19 cellular contexts compared by ENCODE assay signal in the genomic region with DNA sequence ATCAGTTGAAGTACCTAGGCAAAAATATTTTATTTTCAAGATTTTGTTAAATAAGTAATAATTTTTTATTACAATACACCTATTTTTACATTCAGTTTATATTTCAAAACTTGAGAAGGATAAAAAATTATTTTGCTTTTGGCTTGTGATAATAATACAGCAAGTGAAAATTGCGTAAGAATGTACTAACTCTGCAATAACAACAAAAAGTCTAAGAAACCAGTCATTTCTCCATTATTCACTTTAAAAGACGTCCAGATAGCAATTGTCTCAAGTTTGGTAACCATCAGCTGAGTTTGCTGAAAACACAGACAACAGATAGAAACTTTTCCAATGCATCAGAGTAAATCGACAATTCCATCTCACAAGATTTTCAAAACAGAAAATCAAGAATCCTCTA.
"Had no signal": no experiment of that assay in that cellular context is flagged by ENCODE, and none has a peak within 500 bp of the region (broad histone marks: within the 10 kb centered on the region; RNA-seq: fewer than 3 reads in every experiment).

No MANE protein-coding gene starts in this region.

- H3K4me1 ChIP-seq: psoas muscle, stomach, transverse colon had no signal

- DNase-seq: cortex of kidney; dorsolateral prefrontal cortex; effector CD8-positive, alpha-beta T cell; heart left ventricle; hypothalamus; islet precursor cell; naive thymus-derived CD4-positive, alpha-beta T cell; nephron progenitor cell; psoas muscle; retina; stimulated activated CD4-positive, alpha-beta T cell treated with anti-CD3 and anti-CD28 coated beads, Interleukin-12 subunit alpha, Interleukin-12 subunit beta, amount 100 ng/mL, for 4 hours; stimulated activated naive CD4-positive, alpha-beta T cell; stomach; substantia nigra; transverse colon had no signal

- H3K4me3 Mint-ChIP-seq: naive thymus-derived CD4-positive, alpha-beta T cell; nephron progenitor cell had no signal

- H3K36me3 ChIP-seq: heart left ventricle, stomach, thoracic aorta, transverse colon had no signal

- H3K9me3 ChIP-seq: heart left ventricle, psoas muscle, stomach, thoracic aorta, transverse colon had no signal

- H3K4me1 Mint-ChIP-seq: naive thymus-derived CD4-positive, alpha-beta T cell; nephron progenitor cell had no signal

- ATAC-seq: heart left ventricle; left lobe of liver; naive thymus-derived CD4-positive, alpha-beta T cell; psoas muscle; sciatic nerve had no signal

- H3K27ac Mint-ChIP-seq: naive thymus-derived CD4-positive, alpha-beta T cell; nephron progenitor cell had no signal

- H3K36me3 Mint-ChIP-seq: naive thymus-derived CD4-positive, alpha-beta T cell had no signal

- H3K4me3 ChIP-seq: dorsolateral prefrontal cortex, heart left ventricle, psoas muscle, skin epidermis, stomach, thoracic aorta, transverse colon had no signal

- H3K27me3 ChIP-seq: stomach, transverse colon had no signal

- H3K27ac ChIP-seq: dorsolateral prefrontal cortex, heart left ventricle, psoas muscle, skin epidermis, stomach, thoracic aorta, transverse colon had no signal

- H3K9me3 Mint-ChIP-seq: nephron progenitor cell had no signal
